ENCODE assay signal across 1 cellular context in the genomic region with DNA sequence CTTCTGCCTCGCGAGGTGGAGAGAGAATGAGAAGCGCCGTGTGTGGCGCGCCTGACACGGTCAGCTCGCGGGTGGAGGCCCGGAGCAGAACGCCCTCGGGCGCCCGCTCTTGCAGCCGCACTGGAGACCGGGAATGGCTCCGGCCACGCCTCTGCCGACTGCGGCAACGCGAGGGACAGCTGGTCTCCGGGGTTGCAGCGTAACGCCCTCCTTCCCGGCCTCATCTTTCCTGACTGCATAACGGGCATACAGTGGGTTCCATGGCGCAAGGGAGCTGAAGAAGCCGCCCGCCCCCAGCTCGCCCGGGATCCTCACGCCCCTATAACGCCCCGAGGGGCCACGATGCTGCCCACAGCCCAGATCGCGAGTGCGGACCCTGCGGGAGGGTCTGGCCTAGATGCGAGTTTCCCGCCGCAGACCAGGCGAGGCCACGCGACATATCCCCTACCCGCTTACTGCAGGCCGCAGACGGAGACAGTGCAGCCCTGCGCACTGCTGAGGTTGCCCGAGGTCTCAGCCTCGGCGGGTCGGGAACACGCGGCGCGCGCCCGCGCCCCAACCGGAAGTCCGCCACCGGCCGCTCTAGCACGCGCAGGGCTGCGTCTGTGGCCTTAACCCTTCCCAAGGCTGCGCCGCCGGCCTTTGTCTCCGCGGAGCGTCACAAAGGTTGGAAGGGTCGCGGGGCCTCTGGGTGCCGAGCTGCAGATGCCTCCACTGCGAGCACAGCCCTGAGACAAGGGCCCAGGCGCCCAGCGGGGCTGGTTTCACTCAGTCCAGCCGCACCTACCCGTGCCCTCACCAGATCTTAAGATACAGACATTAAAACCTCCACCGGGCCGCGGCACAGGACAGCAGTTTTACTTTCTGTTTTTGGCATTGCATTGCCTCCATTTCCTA.
TF ChIP-seq lines count a peak whose summit lies in the region.

No MANE protein-coding gene starts in this region.

TF ChIP-seq in K562, 482 proteins besides CTCF, POLR2A, EP300 and RAD21 (continued from another document and continues in another):
- TF ChIP-seq, protein P1, sequence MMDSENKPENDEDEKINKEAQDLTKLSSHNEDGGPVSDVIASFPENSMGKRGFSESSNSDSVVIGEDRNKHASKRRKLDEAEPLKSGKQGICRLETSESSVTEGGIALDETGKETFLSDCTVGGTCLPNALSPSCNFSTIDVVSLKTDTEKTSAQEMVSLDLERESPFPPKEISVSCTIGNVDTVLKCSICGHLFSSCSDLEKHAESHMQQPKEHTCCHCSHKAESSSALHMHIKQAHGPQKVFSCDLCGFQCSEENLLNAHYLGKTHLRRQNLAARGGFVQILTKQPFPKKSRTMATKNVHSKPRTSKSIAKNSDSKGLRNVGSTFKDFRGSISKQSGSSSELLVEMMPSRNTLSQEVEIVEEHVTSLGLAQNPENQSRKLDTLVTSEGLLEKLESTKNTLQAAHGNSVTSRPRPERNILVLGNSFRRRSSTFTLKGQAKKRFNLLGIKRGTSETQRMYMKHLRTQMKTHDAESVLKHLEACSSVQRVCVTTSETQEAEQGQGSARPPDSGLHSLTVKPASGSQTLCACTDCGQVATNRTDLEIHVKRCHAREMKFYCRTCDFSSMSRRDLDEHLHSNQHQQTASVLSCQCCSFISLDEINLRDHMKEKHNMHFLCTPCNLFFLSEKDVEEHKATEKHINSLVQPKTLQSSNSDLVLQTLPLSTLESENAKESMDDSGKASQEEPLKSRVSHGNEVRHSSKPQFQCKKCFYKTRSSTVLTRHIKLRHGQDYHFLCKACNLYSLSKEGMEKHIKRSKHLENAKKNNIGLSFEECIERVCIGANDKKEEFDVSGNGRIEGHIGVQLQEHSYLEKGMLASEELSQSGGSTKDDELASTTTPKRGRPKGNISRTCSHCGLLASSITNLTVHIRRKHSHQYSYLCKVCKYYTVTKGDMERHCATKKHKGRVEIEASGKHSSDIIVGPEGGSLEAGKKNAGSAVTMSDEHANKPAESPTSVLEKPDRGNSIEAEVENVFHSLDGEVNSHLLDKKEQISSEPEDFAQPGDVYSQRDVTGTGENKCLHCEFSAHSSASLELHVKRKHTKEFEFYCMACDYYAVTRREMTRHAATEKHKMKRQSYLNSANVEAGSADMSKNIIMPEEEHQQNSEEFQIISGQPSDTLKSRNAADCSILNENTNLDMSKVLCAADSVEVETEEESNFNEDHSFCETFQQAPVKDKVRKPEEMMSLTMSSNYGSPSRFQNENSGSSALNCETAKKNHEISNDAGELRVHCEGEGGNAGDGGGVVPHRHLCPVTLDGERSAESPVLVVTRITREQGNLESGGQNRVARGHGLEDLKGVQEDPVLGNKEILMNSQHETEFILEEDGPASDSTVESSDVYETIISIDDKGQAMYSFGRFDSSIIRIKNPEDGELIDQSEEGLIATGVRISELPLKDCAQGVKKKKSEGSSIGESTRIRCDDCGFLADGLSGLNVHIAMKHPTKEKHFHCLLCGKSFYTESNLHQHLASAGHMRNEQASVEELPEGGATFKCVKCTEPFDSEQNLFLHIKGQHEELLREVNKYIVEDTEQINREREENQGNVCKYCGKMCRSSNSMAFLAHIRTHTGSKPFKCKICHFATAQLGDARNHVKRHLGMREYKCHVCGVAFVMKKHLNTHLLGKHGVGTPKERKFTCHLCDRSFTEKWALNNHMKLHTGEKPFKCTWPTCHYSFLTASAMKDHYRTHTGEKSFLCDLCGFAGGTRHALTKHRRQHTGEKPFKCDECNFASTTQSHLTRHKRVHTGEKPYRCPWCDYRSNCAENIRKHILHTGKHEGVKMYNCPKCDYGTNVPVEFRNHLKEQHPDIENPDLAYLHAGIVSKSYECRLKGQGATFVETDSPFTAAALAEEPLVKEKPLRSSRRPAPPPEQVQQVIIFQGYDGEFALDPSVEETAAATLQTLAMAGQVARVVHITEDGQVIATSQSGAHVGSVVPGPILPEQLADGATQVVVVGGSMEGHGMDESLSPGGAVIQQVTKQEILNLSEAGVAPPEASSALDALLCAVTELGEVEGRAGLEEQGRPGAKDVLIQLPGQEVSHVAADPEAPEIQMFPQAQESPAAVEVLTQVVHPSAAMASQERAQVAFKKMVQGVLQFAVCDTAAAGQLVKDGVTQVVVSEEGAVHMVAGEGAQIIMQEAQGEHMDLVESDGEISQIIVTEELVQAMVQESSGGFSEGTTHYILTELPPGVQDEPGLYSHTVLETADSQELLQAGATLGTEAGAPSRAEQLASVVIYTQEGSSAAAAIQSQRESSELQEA (IDR thresholded peaks at IDR 0.05; ENCODE audit: low read depth): no peak
- no peak for TF ChIP-seq SRSF1 (IDR thresholded peaks at IDR 0.05; ENCODE audit: low read depth, low read length)
- TF ChIP-seq SMARCA4 (IDR thresholded peaks at IDR 0.05): no peak
- TF ChIP-seq ZNF134 (CRISPR knock-in tag; conservative IDR thresholded peaks at IDR 0.05): no peak
- TF ChIP-seq, protein P2, sequence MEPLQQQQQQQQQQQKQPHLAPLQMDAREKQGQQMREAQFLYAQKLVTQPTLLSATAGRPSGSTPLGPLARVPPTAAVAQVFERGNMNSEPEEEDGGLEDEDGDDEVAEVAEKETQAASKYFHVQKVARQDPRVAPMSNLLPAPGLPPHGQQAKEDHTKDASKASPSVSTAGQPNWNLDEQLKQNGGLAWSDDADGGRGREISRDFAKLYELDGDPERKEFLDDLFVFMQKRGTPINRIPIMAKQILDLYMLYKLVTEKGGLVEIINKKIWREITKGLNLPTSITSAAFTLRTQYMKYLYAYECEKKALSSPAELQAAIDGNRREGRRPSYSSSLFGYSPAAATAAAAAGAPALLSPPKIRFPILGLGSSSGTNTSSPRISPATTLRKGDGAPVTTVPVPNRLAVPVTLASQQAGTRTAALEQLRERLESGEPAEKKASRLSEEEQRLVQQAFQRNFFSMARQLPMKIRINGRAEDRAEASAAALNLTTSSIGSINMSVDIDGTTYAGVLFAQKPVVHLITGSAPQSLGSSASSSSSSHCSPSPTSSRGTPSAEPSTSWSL (CRISPR knock-in tag; IDR thresholded peaks at IDR 0.05; ENCODE audit: borderline replicate concordance): 0 out of 2 replicates have a peak, but pooled peaks have one; percentile 21
- TF ChIP-seq ERF (CRISPR knock-in tag; IDR thresholded peaks at IDR 0.05): peak; percentile 24; the same call in 1 of the 2 replicates
- no peak for TF ChIP-seq PHF21A (IDR thresholded peaks at IDR 0.05; ENCODE audit: borderline replicate concordance, low read depth)
- no peak for TF ChIP-seq ZNF780A (CRISPR knock-in tag; IDR thresholded peaks at IDR 0.05)
- TF ChIP-seq, protein P3, sequence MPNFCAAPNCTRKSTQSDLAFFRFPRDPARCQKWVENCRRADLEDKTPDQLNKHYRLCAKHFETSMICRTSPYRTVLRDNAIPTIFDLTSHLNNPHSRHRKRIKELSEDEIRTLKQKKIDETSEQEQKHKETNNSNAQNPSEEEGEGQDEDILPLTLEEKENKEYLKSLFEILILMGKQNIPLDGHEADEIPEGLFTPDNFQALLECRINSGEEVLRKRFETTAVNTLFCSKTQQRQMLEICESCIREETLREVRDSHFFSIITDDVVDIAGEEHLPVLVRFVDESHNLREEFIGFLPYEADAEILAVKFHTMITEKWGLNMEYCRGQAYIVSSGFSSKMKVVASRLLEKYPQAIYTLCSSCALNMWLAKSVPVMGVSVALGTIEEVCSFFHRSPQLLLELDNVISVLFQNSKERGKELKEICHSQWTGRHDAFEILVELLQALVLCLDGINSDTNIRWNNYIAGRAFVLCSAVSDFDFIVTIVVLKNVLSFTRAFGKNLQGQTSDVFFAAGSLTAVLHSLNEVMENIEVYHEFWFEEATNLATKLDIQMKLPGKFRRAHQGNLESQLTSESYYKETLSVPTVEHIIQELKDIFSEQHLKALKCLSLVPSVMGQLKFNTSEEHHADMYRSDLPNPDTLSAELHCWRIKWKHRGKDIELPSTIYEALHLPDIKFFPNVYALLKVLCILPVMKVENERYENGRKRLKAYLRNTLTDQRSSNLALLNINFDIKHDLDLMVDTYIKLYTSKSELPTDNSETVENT (CRISPR knock-in tag; IDR thresholded peaks at IDR 0.05): peak; percentile 98
- peak; percentile 34 for TF ChIP-seq ZFP36 (IDR thresholded peaks at IDR 0.05; ENCODE audit: low read depth, low read length, partially characterized antibody)
- no peak for TF ChIP-seq WHSC1 (IDR thresholded peaks at IDR 0.05; ENCODE audit: low read length)
- no peak; a peak in 2 of 4 replicates for TF ChIP-seq RCOR1 (IDR thresholded peaks at IDR 0.05; ENCODE audit: borderline replicate concordance in 1 of 2, low read depth in 2 of 2, low read length in 2 of 2)
- no peak for TF ChIP-seq FOXJ2 (tag; IDR thresholded peaks at IDR 0.05)
- peak; percentile 99 for TF ChIP-seq ZFX (CRISPR knock-in tag; IDR thresholded peaks at IDR 0.05)
- TF ChIP-seq ZC3H11A (IDR thresholded peaks at IDR 0.05; ENCODE audit: low read depth, low read length): no peak
- no peak for TF ChIP-seq RBM34 (IDR thresholded peaks at IDR 0.05; ENCODE audit: borderline replicate concordance, insufficient read depth, low read length)
- 0 out of 2 replicates have a peak, but pooled peaks have one; percentile 33 for TF ChIP-seq HMG20A (CRISPR knock-in tag; conservative IDR thresholded peaks at IDR 0.05)
- TF ChIP-seq GATA2 (CRISPR knock-in tag; IDR thresholded peaks at IDR 0.05): no peak
- peak; percentile 66; the same call in 1 of the 2 replicates for TF ChIP-seq HDAC8 (tag; IDR thresholded peaks at IDR 0.05)
- TF ChIP-seq NR1H2 (CRISPR knock-in tag; IDR thresholded peaks at IDR 0.05): no peak; the same call in 1 of the 2 replicates
- TF ChIP-seq TRIM28 (IDR thresholded peaks at IDR 0.05): peak; percentile 76
- no peak for TF ChIP-seq ZNF586 (CRISPR knock-in tag; conservative IDR thresholded peaks at IDR 0.05)
- TF ChIP-seq, protein P4, sequence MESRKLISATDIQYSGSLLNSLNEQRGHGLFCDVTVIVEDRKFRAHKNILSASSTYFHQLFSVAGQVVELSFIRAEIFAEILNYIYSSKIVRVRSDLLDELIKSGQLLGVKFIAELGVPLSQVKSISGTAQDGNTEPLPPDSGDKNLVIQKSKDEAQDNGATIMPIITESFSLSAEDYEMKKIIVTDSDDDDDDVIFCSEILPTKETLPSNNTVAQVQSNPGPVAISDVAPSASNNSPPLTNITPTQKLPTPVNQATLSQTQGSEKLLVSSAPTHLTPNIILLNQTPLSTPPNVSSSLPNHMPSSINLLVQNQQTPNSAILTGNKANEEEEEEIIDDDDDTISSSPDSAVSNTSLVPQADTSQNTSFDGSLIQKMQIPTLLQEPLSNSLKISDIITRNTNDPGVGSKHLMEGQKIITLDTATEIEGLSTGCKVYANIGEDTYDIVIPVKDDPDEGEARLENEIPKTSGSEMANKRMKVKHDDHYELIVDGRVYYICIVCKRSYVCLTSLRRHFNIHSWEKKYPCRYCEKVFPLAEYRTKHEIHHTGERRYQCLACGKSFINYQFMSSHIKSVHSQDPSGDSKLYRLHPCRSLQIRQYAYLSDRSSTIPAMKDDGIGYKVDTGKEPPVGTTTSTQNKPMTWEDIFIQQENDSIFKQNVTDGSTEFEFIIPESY (CRISPR knock-in tag; IDR thresholded peaks at IDR 0.05): no peak
- TF ChIP-seq ZNF436 (CRISPR knock-in tag; IDR thresholded peaks at IDR 0.05): no peak
- TF ChIP-seq NFXL1 (CRISPR knock-in tag; IDR thresholded peaks at IDR 0.05): no peak
- no peak for TF ChIP-seq PPARD (CRISPR knock-in tag; IDR thresholded peaks at IDR 0.05)
- peak; percentile 91 for TF ChIP-seq ETV5 (CRISPR knock-in tag; IDR thresholded peaks at IDR 0.05; ENCODE audit: low read depth)
- TF ChIP-seq, protein P5, sequence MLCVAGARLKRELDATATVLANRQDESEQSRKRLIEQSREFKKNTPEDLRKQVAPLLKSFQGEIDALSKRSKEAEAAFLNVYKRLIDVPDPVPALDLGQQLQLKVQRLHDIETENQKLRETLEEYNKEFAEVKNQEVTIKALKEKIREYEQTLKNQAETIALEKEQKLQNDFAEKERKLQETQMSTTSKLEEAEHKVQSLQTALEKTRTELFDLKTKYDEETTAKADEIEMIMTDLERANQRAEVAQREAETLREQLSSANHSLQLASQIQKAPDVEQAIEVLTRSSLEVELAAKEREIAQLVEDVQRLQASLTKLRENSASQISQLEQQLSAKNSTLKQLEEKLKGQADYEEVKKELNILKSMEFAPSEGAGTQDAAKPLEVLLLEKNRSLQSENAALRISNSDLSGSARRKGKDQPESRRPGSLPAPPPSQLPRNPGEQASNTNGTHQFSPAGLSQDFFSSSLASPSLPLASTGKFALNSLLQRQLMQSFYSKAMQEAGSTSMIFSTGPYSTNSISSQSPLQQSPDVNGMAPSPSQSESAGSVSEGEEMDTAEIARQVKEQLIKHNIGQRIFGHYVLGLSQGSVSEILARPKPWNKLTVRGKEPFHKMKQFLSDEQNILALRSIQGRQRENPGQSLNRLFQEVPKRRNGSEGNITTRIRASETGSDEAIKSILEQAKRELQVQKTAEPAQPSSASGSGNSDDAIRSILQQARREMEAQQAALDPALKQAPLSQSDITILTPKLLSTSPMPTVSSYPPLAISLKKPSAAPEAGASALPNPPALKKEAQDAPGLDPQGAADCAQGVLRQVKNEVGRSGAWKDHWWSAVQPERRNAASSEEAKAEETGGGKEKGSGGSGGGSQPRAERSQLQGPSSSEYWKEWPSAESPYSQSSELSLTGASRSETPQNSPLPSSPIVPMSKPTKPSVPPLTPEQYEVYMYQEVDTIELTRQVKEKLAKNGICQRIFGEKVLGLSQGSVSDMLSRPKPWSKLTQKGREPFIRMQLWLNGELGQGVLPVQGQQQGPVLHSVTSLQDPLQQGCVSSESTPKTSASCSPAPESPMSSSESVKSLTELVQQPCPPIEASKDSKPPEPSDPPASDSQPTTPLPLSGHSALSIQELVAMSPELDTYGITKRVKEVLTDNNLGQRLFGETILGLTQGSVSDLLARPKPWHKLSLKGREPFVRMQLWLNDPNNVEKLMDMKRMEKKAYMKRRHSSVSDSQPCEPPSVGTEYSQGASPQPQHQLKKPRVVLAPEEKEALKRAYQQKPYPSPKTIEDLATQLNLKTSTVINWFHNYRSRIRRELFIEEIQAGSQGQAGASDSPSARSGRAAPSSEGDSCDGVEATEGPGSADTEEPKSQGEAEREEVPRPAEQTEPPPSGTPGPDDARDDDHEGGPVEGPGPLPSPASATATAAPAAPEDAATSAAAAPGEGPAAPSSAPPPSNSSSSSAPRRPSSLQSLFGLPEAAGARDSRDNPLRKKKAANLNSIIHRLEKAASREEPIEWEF (CRISPR knock-in tag; IDR thresholded peaks at IDR 0.05): no peak
- no peak for TF ChIP-seq IRF2 (CRISPR knock-in tag; IDR thresholded peaks at IDR 0.05)
- no peak for TF ChIP-seq NFATC3 (IDR thresholded peaks at IDR 0.05)
- TF ChIP-seq SIN3B (IDR thresholded peaks at IDR 0.05; ENCODE audit: low read depth): peak; percentile 69
- TF ChIP-seq, protein P6, sequence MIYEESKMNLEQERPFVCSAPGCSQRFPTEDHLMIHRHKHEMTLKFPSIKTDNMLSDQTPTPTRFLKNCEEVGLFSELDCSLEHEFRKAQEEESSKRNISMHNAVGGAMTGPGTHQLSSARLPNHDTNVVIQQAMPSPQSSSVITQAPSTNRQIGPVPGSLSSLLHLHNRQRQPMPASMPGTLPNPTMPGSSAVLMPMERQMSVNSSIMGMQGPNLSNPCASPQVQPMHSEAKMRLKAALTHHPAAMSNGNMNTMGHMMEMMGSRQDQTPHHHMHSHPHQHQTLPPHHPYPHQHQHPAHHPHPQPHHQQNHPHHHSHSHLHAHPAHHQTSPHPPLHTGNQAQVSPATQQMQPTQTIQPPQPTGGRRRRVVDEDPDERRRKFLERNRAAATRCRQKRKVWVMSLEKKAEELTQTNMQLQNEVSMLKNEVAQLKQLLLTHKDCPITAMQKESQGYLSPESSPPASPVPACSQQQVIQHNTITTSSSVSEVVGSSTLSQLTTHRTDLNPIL (CRISPR knock-in tag; IDR thresholded peaks at IDR 0.05): no peak
- TF ChIP-seq SRF (CRISPR knock-in tag; IDR thresholded peaks at IDR 0.05): peak in 1 of 2 experiments; percentile 33; a peak in 1 of 4 replicates
- TF ChIP-seq ZNF79 (CRISPR knock-in tag; IDR thresholded peaks at IDR 0.05; ENCODE audit: low read depth): no peak
- no peak for TF ChIP-seq POLR3A (IDR thresholded peaks at IDR 0.05; ENCODE audit: borderline replicate concordance, extremely low read depth, insufficient read depth, insufficient read length)
- TF ChIP-seq CHCHD3 (CRISPR knock-in tag; IDR thresholded peaks at IDR 0.05): 0 out of 2 replicates have a peak, but pooled peaks have one; percentile 15
- peak; percentile 84; the same call in 1 of the 2 replicates for TF ChIP-seq RB1 (IDR thresholded peaks at IDR 0.05; ENCODE audit: low read depth)
